11 cellular contexts compared by ENCODE assay signal in genomic region chr10:121079226-121079625, GRCh38.
"Had no signal": no experiment of that assay in that cellular context is flagged by ENCODE, and none has a peak within 500 bp of the region (broad histone marks: within the 10 kb centered on the region; RNA-seq: fewer than 3 reads in every experiment).

No MANE protein-coding gene starts in this region.

- H3K27me3 ChIP-seq: adrenal gland, tibial nerve had no signal

- H3K4me3 Mint-ChIP-seq: immature natural killer cell; nephron progenitor cell; stimulated activated effector memory CD8-positive, alpha-beta T cell treated with anti-CD3 and anti-CD28 coated beads, Interleukin-12 subunit alpha, Interleukin-12 subunit beta, amount 100 ng/mL, for 72 hours; T-helper 17 cell had no signal

- H3K9me3 ChIP-seq: adrenal gland, tibial nerve had no signal

- H3K4me1 Mint-ChIP-seq: immature natural killer cell; stimulated activated effector memory CD8-positive, alpha-beta T cell treated with anti-CD3 and anti-CD28 coated beads, Interleukin-12 subunit alpha, Interleukin-12 subunit beta, amount 100 ng/mL, for 72 hours; T-helper 17 cell had no signal

- H3K9me3 Mint-ChIP-seq: stimulated activated effector memory CD8-positive, alpha-beta T cell treated with anti-CD3 and anti-CD28 coated beads, Interleukin-12 subunit alpha, Interleukin-12 subunit beta, amount 100 ng/mL, for 72 hours had no signal

- H3K4me3 ChIP-seq: adrenal gland, coronary artery, tibial nerve had no signal

- H3K27ac Mint-ChIP-seq: immature natural killer cell; stimulated activated effector memory CD8-positive, alpha-beta T cell treated with anti-CD3 and anti-CD28 coated beads, Interleukin-12 subunit alpha, Interleukin-12 subunit beta, amount 100 ng/mL, for 72 hours; T-helper 17 cell had no signal

- H3K36me3 Mint-ChIP-seq: immature natural killer cell; stimulated activated effector memory CD8-positive, alpha-beta T cell treated with anti-CD3 and anti-CD28 coated beads, Interleukin-12 subunit alpha, Interleukin-12 subunit beta, amount 100 ng/mL, for 72 hours had no signal

- ATAC-seq: stimulated activated effector memory CD8-positive, alpha-beta T cell treated with anti-CD3 and anti-CD28 coated beads, Interleukin-12 subunit alpha, Interleukin-12 subunit beta, amount 100 ng/mL, for 72 hours; T-helper 17 cell had no signal

- DNase-seq: activated naive CD4-positive, alpha-beta T cell treated with anti-CD3 and anti-CD28 coated beads, Interleukin-2, amount 50 U/mL, for 16 hours; activated T-cell treated with anti-CD3 and anti-CD28 coated beads, Interleukin-2, amount 50 U/mL, for 1 hour; adrenal gland; central memory CD4-positive, alpha-beta T cell; effector memory CD4-positive, alpha-beta T cell; immature natural killer cell; nephron progenitor cell; T-helper 17 cell had no signal

- H3K36me3 ChIP-seq: adrenal gland, tibial nerve had no signal

- H3K27ac ChIP-seq: adrenal gland, coronary artery, tibial nerve had no signal
